Comparison of ENCODE assay signal across 1 cellular context in the genomic region with DNA sequence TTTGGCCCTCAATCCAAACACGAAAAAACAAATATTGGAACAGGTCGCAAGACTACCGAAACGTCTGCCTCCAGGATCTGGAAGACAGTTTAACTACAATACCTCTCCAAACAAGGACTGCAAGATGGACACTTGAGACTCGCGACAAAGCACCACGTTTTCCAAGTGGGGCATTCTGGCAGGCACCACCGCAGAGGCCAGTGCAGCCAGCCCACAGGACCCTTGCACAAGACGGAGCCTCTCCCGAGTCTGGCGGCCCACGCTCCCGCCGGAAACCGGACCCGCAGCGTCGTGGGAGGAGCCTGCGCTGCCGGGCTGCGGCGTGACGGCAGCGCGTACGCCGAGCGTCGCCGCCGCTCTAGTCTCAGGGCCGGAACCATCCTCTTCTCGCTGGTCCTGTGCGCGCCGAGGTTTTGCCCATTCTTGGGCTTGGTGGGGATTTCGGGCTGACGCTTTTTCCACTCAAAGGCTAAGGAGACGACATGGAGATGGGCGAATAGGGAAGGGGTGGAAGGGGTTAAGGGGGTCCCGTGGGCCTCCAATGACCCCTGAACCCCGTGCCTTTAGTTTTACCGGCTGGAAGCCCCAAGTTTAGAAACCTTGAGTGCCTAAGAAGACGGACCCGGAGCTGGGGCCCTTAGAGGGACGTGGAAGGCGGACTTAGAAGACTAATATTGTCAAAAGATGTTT.
TF ChIP-seq lines count a peak whose summit lies in the region.

A gene (minus strand): TSS at position 283 of the 690 bp plus-strand sequence. CDS start 109 bp downstream, at position 174.

TF ChIP-seq in GM12878, 131 proteins besides CTCF, POLR2A, EP300 and RAD21 (continued from another document and continues in another):
- TF ChIP-seq, protein P1, sequence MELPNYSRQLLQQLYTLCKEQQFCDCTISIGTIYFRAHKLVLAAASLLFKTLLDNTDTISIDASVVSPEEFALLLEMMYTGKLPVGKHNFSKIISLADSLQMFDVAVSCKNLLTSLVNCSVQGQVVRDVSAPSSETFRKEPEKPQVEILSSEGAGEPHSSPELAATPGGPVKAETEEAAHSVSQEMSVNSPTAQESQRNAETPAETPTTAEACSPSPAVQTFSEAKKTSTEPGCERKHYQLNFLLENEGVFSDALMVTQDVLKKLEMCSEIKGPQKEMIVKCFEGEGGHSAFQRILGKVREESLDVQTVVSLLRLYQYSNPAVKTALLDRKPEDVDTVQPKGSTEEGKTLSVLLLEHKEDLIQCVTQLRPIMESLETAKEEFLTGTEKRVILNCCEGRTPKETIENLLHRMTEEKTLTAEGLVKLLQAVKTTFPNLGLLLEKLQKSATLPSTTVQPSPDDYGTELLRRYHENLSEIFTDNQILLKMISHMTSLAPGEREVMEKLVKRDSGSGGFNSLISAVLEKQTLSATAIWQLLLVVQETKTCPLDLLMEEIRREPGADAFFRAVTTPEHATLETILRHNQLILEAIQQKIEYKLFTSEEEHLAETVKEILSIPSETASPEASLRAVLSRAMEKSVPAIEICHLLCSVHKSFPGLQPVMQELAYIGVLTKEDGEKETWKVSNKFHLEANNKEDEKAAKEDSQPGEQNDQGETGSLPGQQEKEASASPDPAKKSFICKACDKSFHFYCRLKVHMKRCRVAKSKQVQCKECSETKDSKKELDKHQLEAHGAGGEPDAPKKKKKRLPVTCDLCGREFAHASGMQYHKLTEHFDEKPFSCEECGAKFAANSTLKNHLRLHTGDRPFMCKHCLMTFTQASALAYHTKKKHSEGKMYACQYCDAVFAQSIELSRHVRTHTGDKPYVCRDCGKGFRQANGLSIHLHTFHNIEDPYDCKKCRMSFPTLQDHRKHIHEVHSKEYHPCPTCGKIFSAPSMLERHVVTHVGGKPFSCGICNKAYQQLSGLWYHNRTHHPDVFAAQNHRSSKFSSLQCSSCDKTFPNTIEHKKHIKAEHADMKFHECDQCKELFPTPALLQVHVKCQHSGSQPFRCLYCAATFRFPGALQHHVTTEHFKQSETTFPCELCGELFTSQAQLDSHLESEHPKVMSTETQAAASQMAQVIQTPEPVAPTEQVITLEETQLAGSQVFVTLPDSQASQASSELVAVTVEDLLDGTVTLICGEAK (IDR thresholded peaks at IDR 0.05; ENCODE audit: borderline replicate concordance): peak; percentile 42; the same call in 1 of the 2 replicates
- TF ChIP-seq NBN (IDR thresholded peaks at IDR 0.05): peak; percentile 65; the same call in 1 of the 2 replicates
- TF ChIP-seq GATAD2B (conservative IDR thresholded peaks at IDR 0.05; ENCODE audit: low read depth): no peak
- no peak for TF ChIP-seq CEBPB (IDR thresholded peaks at IDR 0.05; ENCODE audit: borderline replicate concordance in 1 of 2, low read depth in 2 of 2, low read length in 2 of 2)
- TF ChIP-seq SREBF1 (IDR thresholded peaks at IDR 0.05; ENCODE audit: low read length): no peak
- peak; percentile 66; the same call in 1 of the 2 replicates for TF ChIP-seq BACH1 (IDR thresholded peaks at IDR 0.05; ENCODE audit: borderline replicate concordance)
- no peak for TF ChIP-seq KDM1A (IDR thresholded peaks at IDR 0.05; ENCODE audit: borderline replicate concordance)
- no peak for TF ChIP-seq ZNF24 (IDR thresholded peaks at IDR 0.05)
- TF ChIP-seq CBFB (IDR thresholded peaks at IDR 0.05; ENCODE audit: low read depth): no peak; the same call in 1 of the 2 replicates
- no peak for TF ChIP-seq HDGF (IDR thresholded peaks at IDR 0.05)
- 0 out of 2 replicates have a peak, but pooled peaks have one; percentile 10 for TF ChIP-seq NR2F1 (conservative IDR thresholded peaks at IDR 0.05)
- TF ChIP-seq, protein P2, sequence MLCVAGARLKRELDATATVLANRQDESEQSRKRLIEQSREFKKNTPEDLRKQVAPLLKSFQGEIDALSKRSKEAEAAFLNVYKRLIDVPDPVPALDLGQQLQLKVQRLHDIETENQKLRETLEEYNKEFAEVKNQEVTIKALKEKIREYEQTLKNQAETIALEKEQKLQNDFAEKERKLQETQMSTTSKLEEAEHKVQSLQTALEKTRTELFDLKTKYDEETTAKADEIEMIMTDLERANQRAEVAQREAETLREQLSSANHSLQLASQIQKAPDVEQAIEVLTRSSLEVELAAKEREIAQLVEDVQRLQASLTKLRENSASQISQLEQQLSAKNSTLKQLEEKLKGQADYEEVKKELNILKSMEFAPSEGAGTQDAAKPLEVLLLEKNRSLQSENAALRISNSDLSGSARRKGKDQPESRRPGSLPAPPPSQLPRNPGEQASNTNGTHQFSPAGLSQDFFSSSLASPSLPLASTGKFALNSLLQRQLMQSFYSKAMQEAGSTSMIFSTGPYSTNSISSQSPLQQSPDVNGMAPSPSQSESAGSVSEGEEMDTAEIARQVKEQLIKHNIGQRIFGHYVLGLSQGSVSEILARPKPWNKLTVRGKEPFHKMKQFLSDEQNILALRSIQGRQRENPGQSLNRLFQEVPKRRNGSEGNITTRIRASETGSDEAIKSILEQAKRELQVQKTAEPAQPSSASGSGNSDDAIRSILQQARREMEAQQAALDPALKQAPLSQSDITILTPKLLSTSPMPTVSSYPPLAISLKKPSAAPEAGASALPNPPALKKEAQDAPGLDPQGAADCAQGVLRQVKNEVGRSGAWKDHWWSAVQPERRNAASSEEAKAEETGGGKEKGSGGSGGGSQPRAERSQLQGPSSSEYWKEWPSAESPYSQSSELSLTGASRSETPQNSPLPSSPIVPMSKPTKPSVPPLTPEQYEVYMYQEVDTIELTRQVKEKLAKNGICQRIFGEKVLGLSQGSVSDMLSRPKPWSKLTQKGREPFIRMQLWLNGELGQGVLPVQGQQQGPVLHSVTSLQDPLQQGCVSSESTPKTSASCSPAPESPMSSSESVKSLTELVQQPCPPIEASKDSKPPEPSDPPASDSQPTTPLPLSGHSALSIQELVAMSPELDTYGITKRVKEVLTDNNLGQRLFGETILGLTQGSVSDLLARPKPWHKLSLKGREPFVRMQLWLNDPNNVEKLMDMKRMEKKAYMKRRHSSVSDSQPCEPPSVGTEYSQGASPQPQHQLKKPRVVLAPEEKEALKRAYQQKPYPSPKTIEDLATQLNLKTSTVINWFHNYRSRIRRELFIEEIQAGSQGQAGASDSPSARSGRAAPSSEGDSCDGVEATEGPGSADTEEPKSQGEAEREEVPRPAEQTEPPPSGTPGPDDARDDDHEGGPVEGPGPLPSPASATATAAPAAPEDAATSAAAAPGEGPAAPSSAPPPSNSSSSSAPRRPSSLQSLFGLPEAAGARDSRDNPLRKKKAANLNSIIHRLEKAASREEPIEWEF (IDR thresholded peaks at IDR 0.05; ENCODE audit: insufficient replicate concordance, low read depth, low read length): no peak
- no peak for TF ChIP-seq TBL1XR1 (IDR thresholded peaks at IDR 0.05; ENCODE audit: low read depth, low read length)
- TF ChIP-seq, protein P3, sequence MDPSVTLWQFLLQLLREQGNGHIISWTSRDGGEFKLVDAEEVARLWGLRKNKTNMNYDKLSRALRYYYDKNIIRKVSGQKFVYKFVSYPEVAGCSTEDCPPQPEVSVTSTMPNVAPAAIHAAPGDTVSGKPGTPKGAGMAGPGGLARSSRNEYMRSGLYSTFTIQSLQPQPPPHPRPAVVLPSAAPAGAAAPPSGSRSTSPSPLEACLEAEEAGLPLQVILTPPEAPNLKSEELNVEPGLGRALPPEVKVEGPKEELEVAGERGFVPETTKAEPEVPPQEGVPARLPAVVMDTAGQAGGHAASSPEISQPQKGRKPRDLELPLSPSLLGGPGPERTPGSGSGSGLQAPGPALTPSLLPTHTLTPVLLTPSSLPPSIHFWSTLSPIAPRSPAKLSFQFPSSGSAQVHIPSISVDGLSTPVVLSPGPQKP (IDR thresholded peaks at IDR 0.05; ENCODE audit: low read depth, low read length): 0 out of 2 replicates have a peak, but pooled peaks have one; percentile 34
- no peak for TF ChIP-seq TARDBP (IDR thresholded peaks at IDR 0.05; ENCODE audit: borderline replicate concordance)
- TF ChIP-seq KLF5 (IDR thresholded peaks at IDR 0.05; ENCODE audit: partially characterized antibody): no peak
- TF ChIP-seq, protein P4, sequence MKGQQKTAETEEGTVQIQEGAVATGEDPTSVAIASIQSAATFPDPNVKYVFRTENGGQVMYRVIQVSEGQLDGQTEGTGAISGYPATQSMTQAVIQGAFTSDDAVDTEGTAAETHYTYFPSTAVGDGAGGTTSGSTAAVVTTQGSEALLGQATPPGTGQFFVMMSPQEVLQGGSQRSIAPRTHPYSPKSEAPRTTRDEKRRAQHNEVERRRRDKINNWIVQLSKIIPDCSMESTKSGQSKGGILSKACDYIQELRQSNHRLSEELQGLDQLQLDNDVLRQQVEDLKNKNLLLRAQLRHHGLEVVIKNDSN (IDR thresholded peaks at IDR 0.05; ENCODE audit: borderline replicate concordance, extremely low read length, insufficient read depth, low read depth, low read length): no peak
- peak; percentile 91 for TF ChIP-seq CREB1 (IDR thresholded peaks at IDR 0.05; ENCODE audit: low read depth)
- TF ChIP-seq CREM (IDR thresholded peaks at IDR 0.05; ENCODE audit: low read depth): peak; percentile 75
- TF ChIP-seq YBX1 (IDR thresholded peaks at IDR 0.05): no peak
- TF ChIP-seq, protein P5, sequence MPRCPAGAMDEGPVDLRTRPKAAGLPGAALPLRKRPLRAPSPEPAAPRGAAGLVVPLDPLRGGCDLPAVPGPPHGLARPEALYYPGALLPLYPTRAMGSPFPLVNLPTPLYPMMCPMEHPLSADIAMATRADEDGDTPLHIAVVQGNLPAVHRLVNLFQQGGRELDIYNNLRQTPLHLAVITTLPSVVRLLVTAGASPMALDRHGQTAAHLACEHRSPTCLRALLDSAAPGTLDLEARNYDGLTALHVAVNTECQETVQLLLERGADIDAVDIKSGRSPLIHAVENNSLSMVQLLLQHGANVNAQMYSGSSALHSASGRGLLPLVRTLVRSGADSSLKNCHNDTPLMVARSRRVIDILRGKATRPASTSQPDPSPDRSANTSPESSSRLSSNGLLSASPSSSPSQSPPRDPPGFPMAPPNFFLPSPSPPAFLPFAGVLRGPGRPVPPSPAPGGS (IDR thresholded peaks at IDR 0.05; ENCODE audit: borderline replicate concordance, insufficient read depth, low read depth, low read length, poor library complexity, severe bottlenecking): no peak
- TF ChIP-seq RELA (IDR thresholded peaks at IDR 0.05; ENCODE audit: borderline replicate concordance, partially characterized antibody): peak; percentile 56
- no peak for TF ChIP-seq SPI1 (IDR thresholded peaks at IDR 0.05; ENCODE audit: borderline replicate concordance, insufficient read depth, low read depth, low read length)
- TF ChIP-seq RAD51 (IDR thresholded peaks at IDR 0.05): no peak
- TF ChIP-seq, protein P6, sequence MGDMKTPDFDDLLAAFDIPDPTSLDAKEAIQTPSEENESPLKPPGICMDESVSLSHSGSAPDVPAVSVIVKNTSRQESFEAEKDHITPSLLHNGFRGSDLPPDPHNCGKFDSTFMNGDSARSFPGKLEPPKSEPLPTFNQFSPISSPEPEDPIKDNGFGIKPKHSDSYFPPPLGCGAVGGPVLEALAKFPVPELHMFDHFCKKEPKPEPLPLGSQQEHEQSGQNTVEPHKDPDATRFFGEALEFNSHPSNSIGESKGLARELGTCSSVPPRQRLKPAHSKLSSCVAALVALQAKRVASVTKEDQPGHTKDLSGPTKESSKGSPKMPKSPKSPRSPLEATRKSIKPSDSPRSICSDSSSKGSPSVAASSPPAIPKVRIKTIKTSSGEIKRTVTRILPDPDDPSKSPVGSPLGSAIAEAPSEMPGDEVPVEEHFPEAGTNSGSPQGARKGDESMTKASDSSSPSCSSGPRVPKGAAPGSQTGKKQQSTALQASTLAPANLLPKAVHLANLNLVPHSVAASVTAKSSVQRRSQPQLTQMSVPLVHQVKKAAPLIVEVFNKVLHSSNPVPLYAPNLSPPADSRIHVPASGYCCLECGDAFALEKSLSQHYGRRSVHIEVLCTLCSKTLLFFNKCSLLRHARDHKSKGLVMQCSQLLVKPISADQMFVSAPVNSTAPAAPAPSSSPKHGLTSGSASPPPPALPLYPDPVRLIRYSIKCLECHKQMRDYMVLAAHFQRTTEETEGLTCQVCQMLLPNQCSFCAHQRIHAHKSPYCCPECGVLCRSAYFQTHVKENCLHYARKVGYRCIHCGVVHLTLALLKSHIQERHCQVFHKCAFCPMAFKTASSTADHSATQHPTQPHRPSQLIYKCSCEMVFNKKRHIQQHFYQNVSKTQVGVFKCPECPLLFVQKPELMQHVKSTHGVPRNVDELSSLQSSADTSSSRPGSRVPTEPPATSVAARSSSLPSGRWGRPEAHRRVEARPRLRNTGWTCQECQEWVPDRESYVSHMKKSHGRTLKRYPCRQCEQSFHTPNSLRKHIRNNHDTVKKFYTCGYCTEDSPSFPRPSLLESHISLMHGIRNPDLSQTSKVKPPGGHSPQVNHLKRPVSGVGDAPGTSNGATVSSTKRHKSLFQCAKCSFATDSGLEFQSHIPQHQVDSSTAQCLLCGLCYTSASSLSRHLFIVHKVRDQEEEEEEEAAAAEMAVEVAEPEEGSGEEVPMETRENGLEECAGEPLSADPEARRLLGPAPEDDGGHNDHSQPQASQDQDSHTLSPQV (IDR thresholded peaks at IDR 0.05): no peak
- TF ChIP-seq, protein P7, sequence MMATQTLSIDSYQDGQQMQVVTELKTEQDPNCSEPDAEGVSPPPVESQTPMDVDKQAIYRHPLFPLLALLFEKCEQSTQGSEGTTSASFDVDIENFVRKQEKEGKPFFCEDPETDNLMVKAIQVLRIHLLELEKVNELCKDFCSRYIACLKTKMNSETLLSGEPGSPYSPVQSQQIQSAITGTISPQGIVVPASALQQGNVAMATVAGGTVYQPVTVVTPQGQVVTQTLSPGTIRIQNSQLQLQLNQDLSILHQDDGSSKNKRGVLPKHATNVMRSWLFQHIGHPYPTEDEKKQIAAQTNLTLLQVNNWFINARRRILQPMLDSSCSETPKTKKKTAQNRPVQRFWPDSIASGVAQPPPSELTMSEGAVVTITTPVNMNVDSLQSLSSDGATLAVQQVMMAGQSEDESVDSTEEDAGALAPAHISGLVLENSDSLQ (IDR thresholded peaks at IDR 0.05): peak; percentile 71
- TF ChIP-seq RUNX3 (IDR thresholded peaks at IDR 0.05; ENCODE audit: low read length): peak; percentile 66
- TF ChIP-seq NFXL1 (IDR thresholded peaks at IDR 0.05; ENCODE audit: borderline replicate concordance): no peak
- 0 out of 2 replicates have a peak, but pooled peaks have one; percentile 10 for TF ChIP-seq IRF4 (IDR thresholded peaks at IDR 0.05; ENCODE audit: low read depth, low read length)
- TF ChIP-seq BHLHE40 (IDR thresholded peaks at IDR 0.05; ENCODE audit: borderline replicate concordance in 1 of 2, low read depth in 2 of 2, low read length in 1 of 2): peak in 1 of 2 experiments; percentile 48; a peak in 2 of 4 replicates
- peak; percentile 37; the same call in 1 of the 2 replicates for TF ChIP-seq CHD2 (IDR thresholded peaks at IDR 0.05; ENCODE audit: borderline replicate concordance, low read depth, low read length)
- 0 out of 2 replicates have a peak, but pooled peaks have one; percentile 49 for TF ChIP-seq TCF3 (IDR thresholded peaks at IDR 0.05; ENCODE audit: borderline replicate concordance, insufficient read depth, low read depth, low read length)
